Comparison of ENCODE assay signal across 10 cellular contexts in the genomic region with DNA sequence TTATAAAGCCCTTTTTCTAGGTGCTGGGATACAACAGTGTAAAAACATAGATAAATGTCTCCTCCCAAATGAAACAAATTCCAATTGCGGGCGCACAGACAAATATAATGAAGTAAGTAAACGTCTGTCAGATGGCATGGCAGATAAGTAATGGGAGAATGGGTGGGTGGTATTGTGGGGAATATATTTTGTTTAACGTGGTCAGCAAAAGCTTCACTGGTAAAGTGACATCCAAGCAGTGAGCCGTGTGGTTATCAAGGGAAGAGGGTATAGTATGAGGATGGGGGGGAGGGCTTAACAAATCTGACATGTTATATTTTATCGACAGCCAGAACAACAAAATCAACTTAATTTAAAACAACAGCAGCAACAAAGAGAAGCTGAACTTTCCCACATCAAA. TPM values are rescaled to one million over a fixed set of nuclear protein-coding genes. Genes with fewer than 3 reads are reported as not detected.
A peak's percentile ranks its signal among the peaks of the same experiment; 100 is the strongest.
DNase-seq lines count a peak whose midpoint lies in the region; ATAC-seq and TF ChIP-seq lines count a peak whose summit lies in the region.
"Had no signal": no experiment of that assay in that cellular context is flagged by ENCODE, and none has a peak within 500 bp of the region (broad histone marks: within the 10 kb centered on the region; RNA-seq: fewer than 3 reads in every experiment).

No MANE protein-coding gene starts in this region.

- no peak overlapping the region for H3K27ac Mint-ChIP-seq in activated B cell treated with CpG ODN at 0.5 μM for 24 hours

- H3K9ac ChIP-seq in BLaER1, result peak overlapping the region; percentile 88

- peaks cover 25% of the 10 kb centered on the region for H3K36me3 ChIP-seq in BLaER1

- peaks cover 26% of the 10 kb centered on the region for H3K36me3 Mint-ChIP-seq in activated B cell treated with CpG ODN at 0.5 μM for 24 hours (ENCODE audit: low read depth)

- peak overlapping the region; percentile 97 for H3K4me3 ChIP-seq in BLaER1
- H3K4me3 ChIP-seq in HL-60 (replicated peaks; ENCODE audit: insufficient read depth, low read length), result peak overlapping the region; percentile 77

- H3K27me3 ChIP-seq in BLaER1, result no peaks in the 10 kb centered on the region
- H3K27me3 ChIP-seq in HL-60 (ENCODE audit: insufficient read depth, poor library complexity, severe bottlenecking), result no peaks in the 10 kb centered on the region

- peaks cover 52% of the 10 kb centered on the region for H3K4me1 ChIP-seq in BLaER1

- POLR2A ChIA-PET in activated B cell treated with CpG ODN at 0.5 μM for 24 hours (lab: Charles Lee), result no interaction called here

- peak overlapping the region; percentile 94 for H3K4me3 Mint-ChIP-seq in activated B cell treated with CpG ODN at 0.5 μM for 24 hours

- peak overlapping the region; percentile 86 for H3K4me2 ChIP-seq in BLaER1

- no peaks in the 10 kb centered on the region for H3K27me3 Mint-ChIP-seq in activated B cell treated with CpG ODN at 0.5 μM for 24 hours

- no peaks in the 10 kb centered on the region for H3K9me3 ChIP-seq in BLaER1

- H3K9me3 Mint-ChIP-seq in activated B cell treated with CpG ODN at 0.5 μM for 24 hours, result no peaks in the 10 kb centered on the region

- peak overlapping the region; percentile 86 for H3K27ac ChIP-seq in BLaER1
- peak overlapping the region; percentile 79 for H3K27ac ChIP-seq in HL-60 (replicated peaks)

- TF ChIP-seq CTCF in HL-60 (IDR thresholded peaks at IDR 0.05; ENCODE audit: insufficient read depth, low read length), result no peak
- no peak for TF ChIP-seq CTCF in activated B cell treated with CpG ODN at 0.5 μM for 24 hours (IDR thresholded peaks at IDR 0.05)

- DNase-seq in HL-60 (ENCODE audit: low read depth in 1 of 2, low spot score in 1 of 2) (no peak), activated B cell treated with CpG ODN at 0.5 μM for 24 hours (no peak), left kidney (ENCODE audit: low read depth, low spot score) (peak; percentile 10), DMS153 treated with DMSO at 0.1 percent for 48 hours (lab: John Stamatoyannopoulos, UW; ENCODE audit: unreplicated experiment) (no peak), NCI-H2196 treated with DMSO at 0.1 percent for 48 hours (lab: John Stamatoyannopoulos, UW; ENCODE audit: unreplicated experiment) (no peak)

- intact Hi-C loops in activated B cell treated with CpG ODN at 0.5 μM for 24 hours (cut with micrococcal nuclease), result no loop called here

- peaks cover 6% of the 10 kb centered on the region; the same call in 1 of the 2 replicates for H4K20me1 ChIP-seq in BLaER1

- no peak for ATAC-seq in activated B cell treated with CpG ODN at 0.5 μM for 24 hours (ENCODE audit: low read depth)
- ATAC-seq in HG03280 (IDR thresholded peaks at IDR 0.05; ENCODE audit: unreplicated experiment), result no peak
- ATAC-seq in GM19463 (IDR thresholded peaks at IDR 0.05; ENCODE audit: unreplicated experiment), result no peak

- peaks cover 14% of the 10 kb centered on the region for H3K4me1 Mint-ChIP-seq in activated B cell treated with CpG ODN at 0.5 μM for 24 hours

- CTCF ChIA-PET in activated B cell treated with CpG ODN at 0.5 μM for 24 hours (lab: Charles Lee), result interaction anchor here (1.4 to 2.1 kb wide), 2 partner anchors 9 to 40 kb away, joined by 4 to 11 read pairs; no protein-coding TSS in a partner anchor

RNA-seq across cellular contexts. Expression of a gene that starts 1.2 kb away (rescaled TPM):
- 16.9 and 22.1 TPM in 2 replicates for total RNA-seq in activated B cell treated with CpG ODN at 0.5 μM for 24 hours

RNA-seq across cellular contexts. Expression of a gene that starts 31.9 kb away (rescaled TPM):
- not detected in 2 replicates for total RNA-seq in activated B cell treated with CpG ODN at 0.5 μM for 24 hours
- total RNA-seq: LHCN-M2, liver had no signal
